Comparison of ENCODE assay signal across 1 cellular context in the genomic region with DNA sequence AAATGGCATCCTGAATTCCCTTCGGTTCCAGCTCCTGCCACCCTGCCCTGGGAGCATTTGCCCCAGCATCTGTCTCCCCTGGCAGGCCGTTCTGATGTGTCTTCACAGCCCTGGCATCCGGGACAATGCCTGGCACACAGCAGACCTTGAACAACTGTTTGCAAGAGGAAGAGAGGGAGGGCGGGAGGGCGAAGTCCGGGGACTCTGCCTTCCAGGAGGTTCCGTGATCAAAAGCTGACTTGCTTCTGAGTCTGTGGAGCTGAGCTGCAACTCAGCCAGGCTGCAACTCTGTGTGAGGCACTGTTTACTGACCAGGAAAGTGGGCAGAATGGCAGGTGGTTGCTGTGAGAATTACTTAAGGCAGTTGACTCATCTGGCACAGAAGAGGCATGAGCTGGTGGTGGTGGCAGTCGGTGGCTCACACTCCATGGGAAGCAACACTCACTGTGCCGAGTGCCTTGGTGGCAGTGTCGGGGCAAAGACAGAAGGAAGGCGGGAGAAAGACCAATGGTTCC.
TF ChIP-seq lines count a peak whose summit lies in the region.

No MANE protein-coding gene starts in this region.

TF ChIP-seq in H1, 55 proteins besides CTCF, POLR2A, EP300 and RAD21 (continued from another document):
- no peak for TF ChIP-seq KDM4A (IDR thresholded peaks at IDR 0.05; ENCODE audit: low read depth, low read length, severe bottlenecking)
- no peak for TF ChIP-seq YY1 (IDR thresholded peaks at IDR 0.05; ENCODE audit: low read depth, low read length)
- no peak for TF ChIP-seq KDM5A (IDR thresholded peaks at IDR 0.05; ENCODE audit: low read length)
- TF ChIP-seq FOSL1 (IDR thresholded peaks at IDR 0.05; ENCODE audit: insufficient read depth, low read depth, low read length) = no peak
- no peak for TF ChIP-seq BCL11A (IDR thresholded peaks at IDR 0.05; ENCODE audit: low read depth in 2 of 2, low read length in 2 of 2)
- TF ChIP-seq EZH2 (IDR thresholded peaks at IDR 0.05; ENCODE audit: low read depth, low read length, severe bottlenecking) = no peak
- no peak for TF ChIP-seq ATF3 (IDR thresholded peaks at IDR 0.05; ENCODE audit: insufficient read depth, low read depth, low read length)
- TF ChIP-seq SUZ12 (IDR thresholded peaks at IDR 0.05; ENCODE audit: low read length) = no peak
- TF ChIP-seq GABPA (IDR thresholded peaks at IDR 0.05; ENCODE audit: borderline replicate concordance, insufficient read depth, low read length) = no peak
- TF ChIP-seq CEBPB (IDR thresholded peaks at IDR 0.05; ENCODE audit: low read depth, low read length) = no peak
- TF ChIP-seq SP1 (IDR thresholded peaks at IDR 0.05; ENCODE audit: low read depth, low read length) = no peak
TF ChIP-seq in H1: peak in this region for 0.
